Comparison of ENCODE assay signal across 6 cellular contexts in genomic region chr4:135994360-135994759, GRCh38.
"Had no signal": no experiment of that assay in that cellular context is flagged by ENCODE, and none has a peak within 500 bp of the region (broad histone marks: within the 10 kb centered on the region; RNA-seq: fewer than 3 reads in every experiment).

No MANE protein-coding gene starts in this region.

- DNase-seq: IMR-90, KBM-7, KG1 had no signal

- H3K27ac ChIP-seq: HL-60, KMS-11 had no signal

- H3K4me3 ChIP-seq: K562 had no signal
